9 cellular contexts compared by ENCODE assay signal in genomic region chr4:151362404-151363164, GRCh38. TPM values are rescaled to one million over a fixed set of nuclear protein-coding genes. Genes with fewer than 3 reads are reported as not detected.
DNase-seq lines count a peak whose midpoint lies in the region; ATAC-seq and TF ChIP-seq lines count a peak whose summit lies in the region.
"Had no signal": no experiment of that assay in that cellular context is flagged by ENCODE, and none has a peak within 500 bp of the region (broad histone marks: within the 10 kb centered on the region; RNA-seq: fewer than 3 reads in every experiment).

No MANE protein-coding gene starts in this region.

- H2AK5ac ChIP-seq in neuronal stem cell (ENCODE audit: low read depth, low read length): no peak overlapping the region

- H3K27me3 Mint-ChIP-seq in GM23338 (ENCODE audit: insufficient read depth, low read depth, poor library complexity): peaks cover 4% of the 10 kb centered on the region
- peaks cover 12% of the 10 kb centered on the region for H3K27me3 Mint-ChIP-seq in activated T-helper 1 cell treated with anti-CD3 and anti-CD28 coated beads, Interleukin-12 subunit alpha, Interleukin-12 subunit beta, Interleukin-2, Interleukin-4 antibody, amounts not matched to agents 30 ng/mL and 10 ng/mL and 1 ng/mL, durations not matched to agents 14 hours and 24 hours and 36 hours (ENCODE audit: insufficient read depth)

- H3K9ac ChIP-seq in neuronal stem cell (ENCODE audit: low read depth, low read length, poor library complexity): no peak overlapping the region

- intact Hi-C loops in activated T-helper 1 cell treated with anti-CD3 and anti-CD28 coated beads, Interleukin-12 subunit alpha, Interleukin-12 subunit beta, Interleukin-2, Interleukin-4 antibody, amounts not matched to agents 30 ng/mL and 10 ng/mL and 1 ng/mL, durations not matched to agents 14 hours and 24 hours and 36 hours (cut with micrococcal nuclease): loop anchor here (1.0 to 5.0 kb wide), 5 partner anchors 242 to 1035 kb away; partner anchors contain the start of gene GATB

- TF ChIP-seq CTCF in GM23338 (conservative IDR thresholded peaks at IDR 0.05; ENCODE audit: low read depth in 2 of 2) (peak; percentile 99), fibroblast of the aortic adventitia (IDR thresholded peaks at IDR 0.05; ENCODE audit: insufficient read depth, low read length) (peak; percentile 99)

- H3K4me1 Mint-ChIP-seq in GM23338: peaks cover 12% of the 10 kb centered on the region
- no peaks in the 10 kb centered on the region for H3K4me1 Mint-ChIP-seq in activated T-helper 1 cell treated with anti-CD3 and anti-CD28 coated beads, Interleukin-12 subunit alpha, Interleukin-12 subunit beta, Interleukin-2, Interleukin-4 antibody, amounts not matched to agents 30 ng/mL and 10 ng/mL and 1 ng/mL, durations not matched to agents 14 hours and 24 hours and 36 hours (ENCODE audit: low read depth)

- peak overlapping the region; percentile 63 for H3K27ac Mint-ChIP-seq in GM23338
- H3K27ac Mint-ChIP-seq in activated T-helper 1 cell treated with anti-CD3 and anti-CD28 coated beads, Interleukin-12 subunit alpha, Interleukin-12 subunit beta, Interleukin-2, Interleukin-4 antibody, amounts not matched to agents 30 ng/mL and 10 ng/mL and 1 ng/mL, durations not matched to agents 14 hours and 24 hours and 36 hours: no peak overlapping the region

- H3K14ac ChIP-seq in neuronal stem cell (ENCODE audit: low read length): no peak overlapping the region

- H3F3A ChIP-seq in GM23338 (replicated peaks; ENCODE audit: low read depth): no peaks in the 10 kb centered on the region

- no peak overlapping the region for H3K4me3 ChIP-seq in GM23338
- no peak overlapping the region for H3K4me3 ChIP-seq in fibroblast of the aortic adventitia (ENCODE audit: low read depth, low read length)
- no peak overlapping the region for H3K4me3 ChIP-seq in neuronal stem cell (ENCODE audit: low read length in 2 of 2)
- H3K4me3 ChIP-seq: skin epidermis had no signal

- peak; percentile 84 for DNase-seq in ELR (ENCODE audit: low read depth)
- peak; percentile 95 for DNase-seq in GM23338 (ENCODE audit: low spot score)
- peak; percentile 83 to 92 for DNase-seq in Kasumi-1 (lab: John Stamatoyannopoulos, UW)
- DNase-seq in RPMI7951 (ENCODE audit: low read depth): peak; percentile 70
- DNase-seq in activated T-helper 1 cell treated with anti-CD3 and anti-CD28 coated beads, Interleukin-12 subunit alpha, Interleukin-12 subunit beta, Interleukin-2, Interleukin-4 antibody, amounts not matched to agents 30 ng/mL and 10 ng/mL and 1 ng/mL, durations not matched to agents 14 hours and 24 hours and 36 hours (ENCODE audit: low spot score): peak; percentile 63
- DNase-seq in fibroblast of the aortic adventitia (ENCODE audit: low read depth): peak; percentile 87
- DNase-seq in neuronal stem cell (ENCODE audit: low spot score): peak; percentile 74
- peak in 48 of 49 donors; percentile 1 to 77 (median 56) for DNase-seq in substantia nigra (lab: John Stamatoyannopoulos, UW)

- H2BK15ac ChIP-seq in neuronal stem cell (ENCODE audit: low read length): no peak overlapping the region

- no peaks in the 10 kb centered on the region for H3K27me3 ChIP-seq in GM23338 (ENCODE audit: insufficient read depth)
- H3K27me3 ChIP-seq in neuronal stem cell (ENCODE audit: control insufficient read depth in 3 of 3, insufficient read depth in 3 of 3, low read depth in 1 of 3, low read length in 3 of 3): no peaks in the 10 kb centered on the region

- H4K20me1 ChIP-seq in GM23338 (replicated peaks; ENCODE audit: insufficient read depth): no peaks in the 10 kb centered on the region

- no peak overlapping the region for H2AFZ ChIP-seq in GM23338
- H2AFZ ChIP-seq in neuronal stem cell (ENCODE audit: low read length): peak overlapping the region; percentile 84

- no peak overlapping the region for H2BK120ac ChIP-seq in neuronal stem cell (ENCODE audit: low read depth, low read length)

- H3K79me2 ChIP-seq in GM23338 (replicated peaks; ENCODE audit: insufficient read depth): no peaks in the 10 kb centered on the region

- H3K4ac ChIP-seq in neuronal stem cell (ENCODE audit: low read length): no peak overlapping the region

- ATAC-seq in GM23338: peak; percentile 98

- H3K4me2 ChIP-seq in GM23338 (no peak overlapping the region), neuronal stem cell (ENCODE audit: insufficient read depth, low read length, poor library complexity, severe bottlenecking) (no peak overlapping the region)

- H3K27ac ChIP-seq in GM23338 (ENCODE audit: low read depth) (no peak overlapping the region), neuronal stem cell (replicated peaks; ENCODE audit: low read length) (no peak overlapping the region), substantia nigra (ENCODE audit: low read depth, low read length, poor library complexity, severe bottlenecking) (no peak overlapping the region)

- no peak overlapping the region for H3K4me3 Mint-ChIP-seq in GM23338
- no peak overlapping the region for H3K4me3 Mint-ChIP-seq in activated T-helper 1 cell treated with anti-CD3 and anti-CD28 coated beads, Interleukin-12 subunit alpha, Interleukin-12 subunit beta, Interleukin-2, Interleukin-4 antibody, amounts not matched to agents 30 ng/mL and 10 ng/mL and 1 ng/mL, durations not matched to agents 14 hours and 24 hours and 36 hours

- no peaks in the 10 kb centered on the region for H3K9me3 Mint-ChIP-seq in GM23338
- H3K9me3 Mint-ChIP-seq in activated T-helper 1 cell treated with anti-CD3 and anti-CD28 coated beads, Interleukin-12 subunit alpha, Interleukin-12 subunit beta, Interleukin-2, Interleukin-4 antibody, amounts not matched to agents 30 ng/mL and 10 ng/mL and 1 ng/mL, durations not matched to agents 14 hours and 24 hours and 36 hours: no peaks in the 10 kb centered on the region

- H3K4me1 ChIP-seq in GM23338 (ENCODE audit: insufficient read depth) (no peaks in the 10 kb centered on the region), neuronal stem cell (ENCODE audit: control insufficient read depth in 2 of 2, insufficient read depth in 1 of 2, low read depth in 1 of 2, low read length in 2 of 2) (peaks cover 4% of the 10 kb centered on the region in 2 donors)

- H3K9me2 ChIP-seq in GM23338 (ENCODE audit: insufficient read depth): no peaks in the 10 kb centered on the region

- H3K36me3 ChIP-seq in GM23338 (ENCODE audit: insufficient read depth): no peaks in the 10 kb centered on the region
- no peaks in the 10 kb centered on the region for H3K36me3 ChIP-seq in neuronal stem cell (replicated peaks in 1 of 2; ENCODE audit: control insufficient read depth in 2 of 2, insufficient read depth in 2 of 2, low read length in 2 of 2)

- H3K18ac ChIP-seq in neuronal stem cell (ENCODE audit: low read length): no peak overlapping the region

- H3K79me1 ChIP-seq in neuronal stem cell (ENCODE audit: low read depth, low read length): no peaks in the 10 kb centered on the region

- H3K23ac ChIP-seq in neuronal stem cell (ENCODE audit: low read depth, low read length, poor library complexity): no peak overlapping the region

- no peak overlapping the region for H4K8ac ChIP-seq in neuronal stem cell (ENCODE audit: low read depth, low read length)

- no peak overlapping the region for H4K91ac ChIP-seq in neuronal stem cell (ENCODE audit: low read depth, low read length, poor library complexity)

- H2BK5ac ChIP-seq in neuronal stem cell (ENCODE audit: low read length): no peak overlapping the region

- H2BK12ac ChIP-seq in neuronal stem cell (ENCODE audit: low read length): no peak overlapping the region

- no peaks in the 10 kb centered on the region for H3K9me3 ChIP-seq in neuronal stem cell (replicated peaks in 1 of 2; ENCODE audit: control insufficient read depth in 2 of 2, insufficient read depth in 1 of 2, low read depth in 1 of 2, low read length in 2 of 2)

- no peaks in the 10 kb centered on the region for H3K36me3 Mint-ChIP-seq in GM23338 (ENCODE audit: low read depth)
- H3K36me3 Mint-ChIP-seq in activated T-helper 1 cell treated with anti-CD3 and anti-CD28 coated beads, Interleukin-12 subunit alpha, Interleukin-12 subunit beta, Interleukin-2, Interleukin-4 antibody, amounts not matched to agents 30 ng/mL and 10 ng/mL and 1 ng/mL, durations not matched to agents 14 hours and 24 hours and 36 hours (ENCODE audit: low read depth): no peaks in the 10 kb centered on the region

- no CpG with 5 or more reads among the region's 14 CpGs for WGBS in neuronal stem cell (ENCODE audit: extremely low coverage in 2 of 2, insufficient read length in 2 of 2, insufficient replicate concordance in 1 of 2), 2 donors

RNA-seq across cellular contexts. Expression of gene SH3D19, which starts 37.2 kb away (rescaled TPM):
- total RNA-seq in GM23338 (2014; rRNA removed; shearing (Covaris generic)): 51.6 and 57.4 TPM in 2 replicates
- polyA plus RNA-seq in GM23338 (2016; fragmentation: Nextera tagmentation; extraction: Ambion mirVana): 23.9 and 25.3 TPM in 2 replicates
- total RNA-seq in RPMI7951 (2014; rRNA removed; shearing (Covaris generic)): 4.3 and 6.1 TPM in 2 replicates
- total RNA-seq in activated T-helper 1 cell treated with anti-CD3 and anti-CD28 coated beads, Interleukin-12 subunit alpha, Interleukin-12 subunit beta, Interleukin-2, Interleukin-4 antibody, amounts not matched to agents 30 ng/mL and 10 ng/mL and 1 ng/mL, durations not matched to agents 14 hours and 24 hours and 36 hours: not detected in 2 replicates
- total RNA-seq in fibroblast of the aortic adventitia (ENCODE audit: low replicate concordance): 60.2 and 95.9 TPM in 2 replicates
- 10.7 TPM for polyA plus RNA-seq in neuronal stem cell (2013, experiment 1 of 2)
- 11.0 TPM for polyA plus RNA-seq in neuronal stem cell (2013, experiment 2 of 2)

RNA-seq across cellular contexts. Expression of gene FHIP1A, which starts 46.4 kb away (rescaled TPM):
- total RNA-seq in GM23338 (2014; rRNA removed; shearing (Covaris generic)): 95.8 and 108 TPM in 2 replicates
- 9.4 and 11.3 TPM in 2 replicates for polyA plus RNA-seq in GM23338 (2016; fragmentation: Nextera tagmentation; extraction: Ambion mirVana)
- total RNA-seq in RPMI7951 (2014; rRNA removed; shearing (Covaris generic)): 0.20 and 0.36 TPM in 2 replicates
- total RNA-seq in activated T-helper 1 cell treated with anti-CD3 and anti-CD28 coated beads, Interleukin-12 subunit alpha, Interleukin-12 subunit beta, Interleukin-2, Interleukin-4 antibody, amounts not matched to agents 30 ng/mL and 10 ng/mL and 1 ng/mL, durations not matched to agents 14 hours and 24 hours and 36 hours: not detected in 2 replicates
- total RNA-seq in fibroblast of the aortic adventitia (ENCODE audit: low replicate concordance): 0.33 and 0.99 TPM in 2 replicates
- 1.2 TPM for polyA plus RNA-seq in neuronal stem cell (2013, experiment 1 of 2)
- polyA plus RNA-seq in neuronal stem cell (2013, experiment 2 of 2): 1.3 TPM

Comparison
In these comparisons a context has a peak if more than half of its experiments do, and no peak if none do; other contexts are left out.
1. RNA of gene FHIP1A, which starts 46.4 kb away (total RNA-seq): 95.8 to 108 TPM in GM23338; 0.33 to 0.99 TPM in fibroblast of the aortic adventitia, 0.20 to 0.36 TPM in RPMI7951 and not detected in activated T-helper 1 cell treated with anti-CD3 and anti-CD28 coated beads, Interleukin-12 subunit alpha, Interleukin-12 subunit beta, Interleukin-2, Interleukin-4 antibody, amounts not matched to agents 30 ng/mL and 10 ng/mL and 1 ng/mL, durations not matched to agents 14 hours and 24 hours and 36 hours; every median in the first group is over 10 times any median in the second.
2. Peak in every context shown above with its lines, with median percentiles within 50 percentile points of each other: DNase-seq.